26 cellular contexts compared by ENCODE assay signal in genomic region chr2:240112914-240113690, GRCh38. TPM values are rescaled to one million over a fixed set of nuclear protein-coding genes. Genes with fewer than 3 reads are reported as not detected.
"Had no signal": no experiment of that assay in that cellular context is flagged by ENCODE, and none has a peak within 500 bp of the region (broad histone marks: within the 10 kb centered on the region; RNA-seq: fewer than 3 reads in every experiment).

No MANE protein-coding gene starts in this region.

- H3K9me3 Mint-ChIP-seq: dendritic cell treated with granulocyte-macrophage colony-stimulating factor and Interleukin-4, amounts not matched to agents 40 ng/mL and 50 ng/mL, for 4 days; stimulated activated naive B cell treated with anti-CD40 and anti-IgM and Interleukin-4, amounts not matched to agents 10 μg/mL and 1 μg/mL and 100 μg/mL, for 72 hours; stimulated activated naive CD8-positive, alpha-beta T cell treated with anti-CD3 and anti-CD28 coated beads, Interleukin-15, amount 100 ng/mL, for 72 hours had no signal

- H3K27ac ChIP-seq: right atrium auricular region, sigmoid colon, skin epidermis, testis, tibial nerve, upper lobe of right lung had no signal

- FAIRE-seq: colon, endothelial cell of umbilical vein had no signal

- H3K4me3 Mint-ChIP-seq: dendritic cell treated with granulocyte-macrophage colony-stimulating factor and Interleukin-4, amounts not matched to agents 40 ng/mL and 50 ng/mL, for 4 days; naive thymus-derived CD8-positive, alpha-beta T cell; stimulated activated naive B cell treated with anti-CD40 and anti-IgM and Interleukin-4, amounts not matched to agents 10 μg/mL and 1 μg/mL and 100 μg/mL, for 72 hours; stimulated activated naive CD8-positive, alpha-beta T cell treated with anti-CD3 and anti-CD28 coated beads, Interleukin-15, amount 100 ng/mL, for 72 hours had no signal

- H3K27me3 ChIP-seq: right atrium auricular region, testis had no signal

- H3K27ac Mint-ChIP-seq: dendritic cell treated with granulocyte-macrophage colony-stimulating factor and Interleukin-4, amounts not matched to agents 40 ng/mL and 50 ng/mL, for 4 days; naive thymus-derived CD8-positive, alpha-beta T cell; stimulated activated naive B cell treated with anti-CD40 and anti-IgM and Interleukin-4, amounts not matched to agents 10 μg/mL and 1 μg/mL and 100 μg/mL, for 72 hours; stimulated activated naive CD8-positive, alpha-beta T cell treated with anti-CD3 and anti-CD28 coated beads, Interleukin-15, amount 100 ng/mL, for 72 hours had no signal

- ATAC-seq: naive thymus-derived CD8-positive, alpha-beta T cell; stimulated activated naive B cell treated with anti-CD40 and anti-IgM and Interleukin-4, amounts not matched to agents 10 μg/mL and 1 μg/mL and 100 μg/mL, for 72 hours; stimulated activated naive CD8-positive, alpha-beta T cell treated with anti-CD3 and anti-CD28 coated beads, Interleukin-15, amount 100 ng/mL, for 72 hours; upper lobe of right lung had no signal

- DNase-seq: erythroblast; foreskin melanocyte; hippocampal formation; kidney glomerular epithelial cell; naive thymus-derived CD8-positive, alpha-beta T cell; posterior cingulate gyrus; sigmoid colon; stimulated activated CD4-positive, alpha-beta T cell treated with anti-CD3 and anti-CD28 coated beads, Interleukin-2, amount 100 ng/mL, for 24 hours; stimulated activated CD4-positive, alpha-beta T cell treated with anti-CD3 and anti-CD28 coated beads, Interleukin-4, amount 100 ng/mL, for 4 hours; stimulated activated naive B cell treated with anti-CD40 and anti-IgM and Interleukin-4, amounts not matched to agents 10 μg/mL and 1 μg/mL and 100 μg/mL, for 72 hours; stimulated activated naive CD8-positive, alpha-beta T cell treated with anti-CD3 and anti-CD28 coated beads, Interleukin-15, amount 100 ng/mL, for 72 hours; testis; upper lobe of right lung had no signal

- H3K4me3 ChIP-seq: right atrium auricular region, sigmoid colon, skin epidermis, testis, tibial nerve, upper lobe of right lung had no signal

- H3K36me3 Mint-ChIP-seq: stimulated activated naive B cell treated with anti-CD40 and anti-IgM and Interleukin-4, amounts not matched to agents 10 μg/mL and 1 μg/mL and 100 μg/mL, for 72 hours had no signal

- H3K4me1 ChIP-seq: right atrium auricular region, sigmoid colon, testis, tibial nerve, upper lobe of right lung had no signal

- H3K9me3 ChIP-seq: testis, upper lobe of right lung had no signal

- H3K36me3 ChIP-seq: right atrium auricular region, sigmoid colon, tibial nerve, upper lobe of right lung had no signal

- H3K4me1 Mint-ChIP-seq: naive thymus-derived CD8-positive, alpha-beta T cell; stimulated activated naive B cell treated with anti-CD40 and anti-IgM and Interleukin-4, amounts not matched to agents 10 μg/mL and 1 μg/mL and 100 μg/mL, for 72 hours; stimulated activated naive CD8-positive, alpha-beta T cell treated with anti-CD3 and anti-CD28 coated beads, Interleukin-15, amount 100 ng/mL, for 72 hours had no signal

RNA-seq across cellular contexts. Expression of gene OTOS, which starts 27.4 kb away (rescaled TPM):
- total RNA-seq: endothelial cell of umbilical vein; liver; lung microvascular endothelial cell; mesenteric fat pad; mononuclear cell; naive thymus-derived CD8-positive, alpha-beta T cell; osteocyte; right atrium auricular region; sigmoid colon; subcutaneous adipose tissue; tibial nerve; upper lobe of right lung had no signal
- polyA plus RNA-seq: endothelial cell of umbilical vein; liver; naive thymus-derived CD8-positive, alpha-beta T cell; neural cell; sigmoid colon had no signal

RNA-seq across cellular contexts. Expression of gene OR6B3, which starts 59.8 kb away (rescaled TPM):
- total RNA-seq: endothelial cell of umbilical vein; liver; lung microvascular endothelial cell; mesenteric fat pad; mononuclear cell; naive thymus-derived CD8-positive, alpha-beta T cell; osteocyte; right atrium auricular region; sigmoid colon; subcutaneous adipose tissue; upper lobe of right lung had no signal
- polyA plus RNA-seq: endothelial cell of umbilical vein; liver; naive thymus-derived CD8-positive, alpha-beta T cell; neural cell; sigmoid colon had no signal
